1 cellular context compared by ENCODE assay signal in the genomic region with DNA sequence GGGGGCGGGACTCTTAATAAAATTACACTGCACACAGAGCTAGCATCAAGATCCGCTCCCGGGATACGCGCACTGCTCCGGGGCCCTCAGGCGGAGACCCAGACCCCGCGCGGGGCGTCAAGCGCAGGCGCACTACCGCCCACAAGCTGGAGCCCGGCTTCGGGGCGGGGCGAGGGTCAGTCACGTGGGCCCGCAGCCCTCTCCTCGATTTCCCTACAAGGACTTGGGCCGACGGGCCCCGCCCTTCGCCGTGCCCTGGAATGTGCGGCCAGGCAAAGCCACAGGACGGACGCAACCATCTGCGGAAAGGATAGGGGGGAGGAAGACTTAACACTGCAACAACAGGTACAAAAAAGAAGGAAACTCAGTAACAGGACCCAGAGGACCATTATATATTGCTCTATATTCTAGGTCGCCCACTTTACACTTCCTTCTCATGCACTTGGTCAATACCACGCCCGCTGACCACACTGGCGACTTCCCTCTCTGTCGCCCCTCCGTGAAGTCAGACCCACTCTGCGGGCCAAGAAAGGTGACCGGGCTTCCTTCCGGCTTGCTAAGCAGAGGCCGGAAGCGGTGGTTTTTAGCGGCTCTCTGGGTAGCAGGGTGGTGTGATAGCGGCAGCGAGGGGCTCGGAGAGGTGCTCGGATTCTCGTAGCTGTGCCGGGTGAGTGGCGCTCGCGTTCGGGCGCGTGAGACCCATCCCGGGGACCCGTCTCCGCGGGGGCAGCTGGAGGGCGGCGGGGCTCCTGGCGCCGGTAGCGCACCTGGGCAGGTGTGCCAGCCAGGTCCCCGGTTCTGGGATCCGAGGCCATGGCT.
TF ChIP-seq lines count a peak whose summit lies in the region.

Gene MYL12A, plus strand, starts transcription at position 559 of the 819 bp plus-strand sequence. CDS start 5,447 bp downstream, outside the sequence.

TF ChIP-seq in HepG2, 621 proteins besides CTCF, POLR2A, EP300 and RAD21 (continued from another document and continues in another):
- TF ChIP-seq ZNF232 (CRISPR knock-in tag; IDR thresholded peaks at IDR 0.05; ENCODE audit: borderline replicate concordance) (no peak), ZNF367 (CRISPR knock-in tag; IDR thresholded peaks at IDR 0.05; ENCODE audit: borderline replicate concordance) (no peak), ELF3 (CRISPR knock-in tag; IDR thresholded peaks at IDR 0.05) (peak; percentile 86), SMAD1 (CRISPR knock-in tag; IDR thresholded peaks at IDR 0.05; ENCODE audit: borderline replicate concordance, low read depth) (no peak; the same call in 1 of the 2 replicates), ZNF513 (CRISPR knock-in tag; conservative IDR thresholded peaks at IDR 0.05) (no peak), ZSCAN22 (CRISPR knock-in tag; IDR thresholded peaks at IDR 0.05) (no peak), ZNF546 (CRISPR knock-in tag; conservative IDR thresholded peaks at IDR 0.05) (no peak), ZSCAN5A (CRISPR knock-in tag; IDR thresholded peaks at IDR 0.05; ENCODE audit: borderline replicate concordance) (peak; percentile 79; the same call in 1 of the 2 replicates), PITX1 (CRISPR knock-in tag; IDR thresholded peaks at IDR 0.05) (no peak), ZNF674 (CRISPR knock-in tag; IDR thresholded peaks at IDR 0.05; ENCODE audit: low read depth) (no peak), ATAD3A (CRISPR knock-in tag; IDR thresholded peaks at IDR 0.05) (0 out of 2 replicates have a peak, but pooled peaks have one; percentile 37), ZBTB4 (CRISPR knock-in tag; IDR thresholded peaks at IDR 0.05; ENCODE audit: borderline replicate concordance) (peak; percentile 42; the same call in 1 of the 2 replicates), FOXP4 (CRISPR knock-in tag; IDR thresholded peaks at IDR 0.05) (peak; percentile 8; the same call in 1 of the 2 replicates), RARA (CRISPR knock-in tag; IDR thresholded peaks at IDR 0.05) (no peak; the same call in 1 of the 2 replicates), STAG1 (CRISPR knock-in tag; IDR thresholded peaks at IDR 0.05) (no peak), NFE2 (CRISPR knock-in tag; IDR thresholded peaks at IDR 0.05) (no peak), ZFYVE20 (CRISPR knock-in tag; IDR thresholded peaks at IDR 0.05; ENCODE audit: borderline replicate concordance, low read depth) (no peak), RAD51 (IDR thresholded peaks at IDR 0.05; ENCODE audit: borderline replicate concordance) (peak; percentile 92), PCBP2 (optimal IDR thresholded peaks at IDR 0.05; ENCODE audit: low read depth, low read length, poor library complexity, severe bottlenecking) (no peak), SETDB1 (CRISPR knock-in tag; IDR thresholded peaks at IDR 0.05; ENCODE audit: borderline replicate concordance) (no peak), ISL2 (CRISPR knock-in tag; IDR thresholded peaks at IDR 0.05) (0 out of 2 replicates have a peak, but pooled peaks have one; percentile 23), FOXK1 (CRISPR knock-in tag; IDR thresholded peaks at IDR 0.05; ENCODE audit: borderline replicate concordance, low read depth) (0 out of 2 replicates have a peak, but pooled peaks have one; percentile 20), ZC3H13 (CRISPR knock-in tag; IDR thresholded peaks at IDR 0.05) (peak; percentile 79; the same call in 1 of the 2 replicates), JUND (CRISPR knock-in tag; IDR thresholded peaks at IDR 0.05) (no peak), MEIS2 (CRISPR knock-in tag; IDR thresholded peaks at IDR 0.05) (no peak), ZNF782 (CRISPR knock-in tag; IDR thresholded peaks at IDR 0.05; ENCODE audit: borderline replicate concordance) (no peak), ZNF446 (CRISPR knock-in tag; IDR thresholded peaks at IDR 0.05) (no peak), SOX6 (IDR thresholded peaks at IDR 0.05) (no peak), SOX6 (CRISPR knock-in tag; IDR thresholded peaks at IDR 0.05) (peak; percentile 57), TMF1 (CRISPR knock-in tag; IDR thresholded peaks at IDR 0.05; ENCODE audit: low read depth) (no peak), KLF11 (CRISPR knock-in tag; IDR thresholded peaks at IDR 0.05) (peak; percentile 45), ZNF720 (CRISPR knock-in tag; IDR thresholded peaks at IDR 0.05) (no peak), RFX5 (IDR thresholded peaks at IDR 0.05; ENCODE audit: low read depth, low read length) (peak; percentile 32; the same call in 1 of the 2 replicates), TEAD2 (CRISPR knock-in tag; IDR thresholded peaks at IDR 0.05) (peak; percentile 37; the same call in 1 of the 2 replicates), EZH2 (conservative IDR thresholded peaks at IDR 0.05; ENCODE audit: low read depth, low read length) (no peak), FOXO4 (CRISPR knock-in tag; conservative IDR thresholded peaks at IDR 0.05) (no peak), ZBTB26 (CRISPR knock-in tag; IDR thresholded peaks at IDR 0.05; ENCODE audit: borderline replicate concordance) (peak; percentile 22; the same call in 1 of the 2 replicates), ZNF557 (CRISPR knock-in tag; IDR thresholded peaks at IDR 0.05) (peak; percentile 17; the same call in 1 of the 2 replicates), GPN1 (CRISPR knock-in tag; IDR thresholded peaks at IDR 0.05; ENCODE audit: borderline replicate concordance) (no peak), CCAR2 (optimal IDR thresholded peaks at IDR 0.05; ENCODE audit: low read depth, low read length) (no peak), SMAD3 (CRISPR knock-in tag; IDR thresholded peaks at IDR 0.05) (peak; percentile 71), ZNF766 (CRISPR knock-in tag; IDR thresholded peaks at IDR 0.05; ENCODE audit: borderline replicate concordance) (no peak), RFX1 (IDR thresholded peaks at IDR 0.05) (no peak), KAT8 (CRISPR knock-in tag; IDR thresholded peaks at IDR 0.05) (peak; percentile 87), RXRB (CRISPR knock-in tag; IDR thresholded peaks at IDR 0.05; ENCODE audit: borderline replicate concordance) (peak; percentile 43; the same call in 1 of the 2 replicates)
- TF ChIP-seq, protein P1, sequence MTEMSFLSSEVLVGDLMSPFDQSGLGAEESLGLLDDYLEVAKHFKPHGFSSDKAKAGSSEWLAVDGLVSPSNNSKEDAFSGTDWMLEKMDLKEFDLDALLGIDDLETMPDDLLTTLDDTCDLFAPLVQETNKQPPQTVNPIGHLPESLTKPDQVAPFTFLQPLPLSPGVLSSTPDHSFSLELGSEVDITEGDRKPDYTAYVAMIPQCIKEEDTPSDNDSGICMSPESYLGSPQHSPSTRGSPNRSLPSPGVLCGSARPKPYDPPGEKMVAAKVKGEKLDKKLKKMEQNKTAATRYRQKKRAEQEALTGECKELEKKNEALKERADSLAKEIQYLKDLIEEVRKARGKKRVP (CRISPR knock-in tag; IDR thresholded peaks at IDR 0.05), result no peak
- TF ChIP-seq, protein P2, sequence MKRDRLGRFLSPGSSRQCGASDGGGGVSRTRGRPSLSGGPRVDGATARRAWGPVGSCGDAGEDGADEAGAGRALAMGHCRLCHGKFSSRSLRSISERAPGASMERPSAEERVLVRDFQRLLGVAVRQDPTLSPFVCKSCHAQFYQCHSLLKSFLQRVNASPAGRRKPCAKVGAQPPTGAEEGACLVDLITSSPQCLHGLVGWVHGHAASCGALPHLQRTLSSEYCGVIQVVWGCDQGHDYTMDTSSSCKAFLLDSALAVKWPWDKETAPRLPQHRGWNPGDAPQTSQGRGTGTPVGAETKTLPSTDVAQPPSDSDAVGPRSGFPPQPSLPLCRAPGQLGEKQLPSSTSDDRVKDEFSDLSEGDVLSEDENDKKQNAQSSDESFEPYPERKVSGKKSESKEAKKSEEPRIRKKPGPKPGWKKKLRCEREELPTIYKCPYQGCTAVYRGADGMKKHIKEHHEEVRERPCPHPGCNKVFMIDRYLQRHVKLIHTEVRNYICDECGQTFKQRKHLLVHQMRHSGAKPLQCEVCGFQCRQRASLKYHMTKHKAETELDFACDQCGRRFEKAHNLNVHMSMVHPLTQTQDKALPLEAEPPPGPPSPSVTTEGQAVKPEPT (CRISPR knock-in tag; IDR thresholded peaks at IDR 0.05; ENCODE audit: low read depth), result no peak
- TF ChIP-seq, protein P3, sequence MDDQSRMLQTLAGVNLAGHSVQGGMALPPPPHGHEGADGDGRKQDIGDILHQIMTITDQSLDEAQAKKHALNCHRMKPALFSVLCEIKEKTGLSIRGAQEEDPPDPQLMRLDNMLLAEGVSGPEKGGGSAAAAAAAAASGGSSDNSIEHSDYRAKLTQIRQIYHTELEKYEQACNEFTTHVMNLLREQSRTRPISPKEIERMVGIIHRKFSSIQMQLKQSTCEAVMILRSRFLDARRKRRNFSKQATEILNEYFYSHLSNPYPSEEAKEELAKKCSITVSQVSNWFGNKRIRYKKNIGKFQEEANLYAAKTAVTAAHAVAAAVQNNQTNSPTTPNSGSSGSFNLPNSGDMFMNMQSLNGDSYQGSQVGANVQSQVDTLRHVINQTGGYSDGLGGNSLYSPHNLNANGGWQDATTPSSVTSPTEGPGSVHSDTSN (CRISPR knock-in tag; IDR thresholded peaks at IDR 0.05; ENCODE audit: borderline replicate concordance), result no peak
